Comparison of ENCODE assay signal across 26 cellular contexts in the genomic region with DNA sequence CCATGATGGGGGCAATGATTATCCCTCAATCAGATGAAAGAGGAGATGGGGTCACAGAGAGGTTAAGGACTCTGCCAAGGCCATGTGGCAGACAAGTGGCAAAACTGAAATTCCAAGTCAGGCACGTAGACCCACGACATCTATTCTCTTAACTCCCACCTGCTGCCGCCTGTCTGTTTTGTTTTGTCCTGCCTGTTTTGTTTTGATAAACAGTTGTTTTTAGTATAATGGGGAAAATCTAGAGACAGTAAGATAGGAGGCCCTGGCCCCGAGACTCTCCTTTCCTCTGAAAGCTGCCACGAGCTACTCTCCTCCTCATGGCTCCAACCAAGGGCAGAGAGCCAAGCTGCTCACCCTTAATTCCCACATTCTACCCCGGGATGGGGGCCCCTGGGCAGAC. TPM values are rescaled to one million over a fixed set of nuclear protein-coding genes. Genes with fewer than 3 reads are reported as not detected.
"Had no signal": no experiment of that assay in that cellular context is flagged by ENCODE, and none has a peak within 500 bp of the region (broad histone marks: within the 10 kb centered on the region; RNA-seq: fewer than 3 reads in every experiment).

No MANE protein-coding gene starts in this region.

- H3K27ac Mint-ChIP-seq: activated naive CD8-positive, alpha-beta T cell treated with anti-CD3 and anti-CD28 coated beads for 36 hours; activated T-helper 17 cell treated with anti-CD3 and anti-CD28 coated beads, Interleukin-2, amount 50 U/mL, for 72 hours; immature natural killer cell; naive B cell had no signal

- H3K36me3 ChIP-seq: upper lobe of right lung had no signal

- H3K4me1 Mint-ChIP-seq: activated T-helper 17 cell treated with anti-CD3 and anti-CD28 coated beads, Interleukin-2, amount 50 U/mL, for 72 hours had no signal

- H3K36me3 Mint-ChIP-seq: activated naive CD8-positive, alpha-beta T cell treated with anti-CD3 and anti-CD28 coated beads for 36 hours; immature natural killer cell; naive B cell had no signal

- H2AFZ ChIP-seq: parathyroid adenoma had no signal

- H3K9ac ChIP-seq: parathyroid adenoma had no signal

- H3K27ac ChIP-seq: parathyroid adenoma, upper lobe of right lung had no signal

- ATAC-seq: activated T-helper 17 cell treated with anti-CD3 and anti-CD28 coated beads, Interleukin-2, amount 50 U/mL, for 72 hours; left lobe of liver; right cardiac atrium; stimulated activated naive CD8-positive, alpha-beta T cell treated with anti-CD3 and anti-CD28 coated beads, Interleukin-15, Interleukin-2, amounts not matched to agents 100 U/mL and 50 U/mL, for 24 hours; upper lobe of right lung had no signal

- H3K9me3 ChIP-seq: upper lobe of right lung had no signal

- H3K4me3 ChIP-seq: lung, upper lobe of right lung had no signal

- DNase-seq: activated CD4-positive, alpha-beta T cell treated with anti-CD3 and anti-CD28 coated beads for 48 hours; activated CD4-positive, CD25-positive, alpha-beta regulatory T cell; activated naive CD4-positive, alpha-beta T cell; activated naive CD8-positive, alpha-beta T cell treated with anti-CD3 and anti-CD28 coated beads for 36 hours; activated T-cell treated with anti-CD3 and anti-CD28 coated beads, Interleukin-2, amount 50 U/mL, for 1 hour; central memory CD4-positive, alpha-beta T cell; effector CD8-positive, alpha-beta T cell; foreskin melanocyte; immature natural killer cell; naive B cell; nucleus accumbens; right cardiac atrium; stimulated activated CD4-positive, alpha-beta T cell treated with anti-CD3 and anti-CD28 coated beads, Interleukin-12 subunit alpha, Interleukin-12 subunit beta, amount 100 ng/mL, for 4 hours; stimulated activated CD4-positive, alpha-beta T cell treated with anti-CD3 and anti-CD28 coated beads, Interleukin-4, amount 100 ng/mL, for 4 hours; stimulated activated naive CD8-positive, alpha-beta T cell treated with anti-CD3 and anti-CD28 coated beads, Interleukin-15, Interleukin-2, amounts not matched to agents 100 U/mL and 50 U/mL, for 24 hours; T1000; upper lobe of right lung had no signal

- H3K4me3 Mint-ChIP-seq: activated naive CD8-positive, alpha-beta T cell treated with anti-CD3 and anti-CD28 coated beads for 36 hours; activated T-helper 17 cell treated with anti-CD3 and anti-CD28 coated beads, Interleukin-2, amount 50 U/mL, for 72 hours; immature natural killer cell; naive B cell had no signal

- H3K9me3 Mint-ChIP-seq: activated naive CD8-positive, alpha-beta T cell treated with anti-CD3 and anti-CD28 coated beads for 36 hours; activated T-helper 17 cell treated with anti-CD3 and anti-CD28 coated beads, Interleukin-2, amount 50 U/mL, for 72 hours; naive B cell had no signal

RNA-seq across cellular contexts. Expression of a gene that starts 4.9 kb away (rescaled TPM):
- total RNA-seq: astrocyte, kidney epithelial cell, left lobe of liver, mesenteric fat pad, pulmonary artery endothelial cell, right cardiac atrium, subcutaneous adipose tissue had no signal
- polyA plus RNA-seq: immature natural killer cell, right cardiac atrium had no signal
